Comparison of ENCODE assay signal across 24 cellular contexts in genomic region chr1:1605034-1605591, GRCh38. TPM values are rescaled to one million over a fixed set of nuclear protein-coding genes. Genes with fewer than 3 reads are reported as not detected.
DNase-seq lines count a peak whose midpoint lies in the region; ATAC-seq and TF ChIP-seq lines count a peak whose summit lies in the region.
"Had no signal": no experiment of that assay in that cellular context is flagged by ENCODE, and none has a peak within 500 bp of the region (broad histone marks: within the 10 kb centered on the region; RNA-seq: fewer than 3 reads in every experiment).

No MANE protein-coding gene starts in this region.

- H3K4me1 Mint-ChIP-seq in activated CD8-positive, alpha-beta T cell treated with anti-CD3 and anti-CD28 coated beads, Interleukin-2, amount 10 ng/mL, durations not matched to agents 7 days and 5 days (ENCODE audit: low read depth) = peaks cover 17% of the 10 kb centered on the region
- H3K4me1 Mint-ChIP-seq in activated CD8-positive, alpha-beta T cell treated with anti-CD3 and anti-CD28 coated beads for 36 hours (ENCODE audit: low read depth) = peaks cover 13% of the 10 kb centered on the region
- peaks cover 14% of the 10 kb centered on the region for H3K4me1 Mint-ChIP-seq in CD8-positive, alpha-beta T cell (ENCODE audit: low read depth)
- peaks cover 9% of the 10 kb centered on the region for H3K4me1 Mint-ChIP-seq in T-helper 2 cell treated with Interferon-gamma antibody and Interleukin-4, amounts not matched to agents 5 μg/mL and 100 μg/mL, for 36 hours (ENCODE audit: low read depth)

- no peaks in the 10 kb centered on the region for H3K36me3 Mint-ChIP-seq in activated CD8-positive, alpha-beta T cell treated with anti-CD3 and anti-CD28 coated beads, Interleukin-2, amount 10 ng/mL, durations not matched to agents 7 days and 5 days (ENCODE audit: low read depth)
- no peaks in the 10 kb centered on the region for H3K36me3 Mint-ChIP-seq in activated CD8-positive, alpha-beta T cell treated with anti-CD3 and anti-CD28 coated beads for 36 hours (ENCODE audit: low read depth)
- no peaks in the 10 kb centered on the region for H3K36me3 Mint-ChIP-seq in CD8-positive, alpha-beta T cell
- H3K36me3 Mint-ChIP-seq in T-helper 2 cell treated with Interferon-gamma antibody and Interleukin-4, amounts not matched to agents 5 μg/mL and 100 μg/mL, for 36 hours (ENCODE audit: low read depth) = no peaks in the 10 kb centered on the region
- H3K36me3 Mint-ChIP-seq: naive B cell had no signal

- CTCF ChIA-PET in activated CD8-positive, alpha-beta T cell treated with anti-CD3 and anti-CD28 coated beads, Interleukin-2, amount 10 ng/mL, durations not matched to agents 7 days and 5 days (lab: Charles Lee) = no interaction called here
- CTCF ChIA-PET in activated CD8-positive, alpha-beta T cell treated with anti-CD3 and anti-CD28 coated beads for 36 hours (lab: Charles Lee) = no interaction called here
- CTCF ChIA-PET in CD8-positive, alpha-beta T cell (lab: Charles Lee) = no interaction called here

- DNase-seq in activated CD8-positive, alpha-beta T cell treated with anti-CD3 and anti-CD28 coated beads, Interleukin-2, amount 10 ng/mL, durations not matched to agents 7 days and 5 days = no peak
- DNase-seq in activated CD8-positive, alpha-beta T cell treated with anti-CD3 and anti-CD28 coated beads for 36 hours = no peak
- DNase-seq in CD8-positive, alpha-beta T cell = peak in 1 of 7 experiments; percentile 18
- no peak for DNase-seq in T-helper 2 cell treated with Interferon-gamma antibody and Interleukin-4, amounts not matched to agents 5 μg/mL and 100 μg/mL, for 36 hours (ENCODE audit: low spot score)
- DNase-seq in NCI-H187 (lab: John Stamatoyannopoulos, UW) (no peak), NCI-H2196 treated with DMSO at 0.1 percent for 48 hours (lab: John Stamatoyannopoulos, UW; ENCODE audit: unreplicated experiment) (no peak)
- DNase-seq: activated gamma-delta T cell treated with Interleukin-2 at 50 U/mL for 16 hours; effector CD4-positive, alpha-beta T cell; esophagus squamous epithelium; KG1; kidney glomerular epithelial cell; naive B cell; NCI-H1048; NCI-H2029; NCI-H510A treated with DMSO at 0.1 percent for 48 hours; RPMI8226; sigmoid colon; T1000; testis had no signal

- H3K27ac ChIP-seq in CD8-positive, alpha-beta T cell (ENCODE audit: low read depth, low read length) = no peak overlapping the region
- H3K27ac ChIP-seq in neutrophil = peak overlapping the region; percentile 8
- H3K27ac ChIP-seq: ascending aorta, esophagus squamous epithelium, parathyroid adenoma, sigmoid colon, testis had no signal

- H3K27me3 Mint-ChIP-seq in activated CD8-positive, alpha-beta T cell treated with anti-CD3 and anti-CD28 coated beads, Interleukin-2, amount 10 ng/mL, durations not matched to agents 7 days and 5 days (ENCODE audit: low read depth) = no peaks in the 10 kb centered on the region
- H3K27me3 Mint-ChIP-seq in activated CD8-positive, alpha-beta T cell treated with anti-CD3 and anti-CD28 coated beads for 36 hours = no peaks in the 10 kb centered on the region
- no peaks in the 10 kb centered on the region for H3K27me3 Mint-ChIP-seq in CD8-positive, alpha-beta T cell (ENCODE audit: low read depth)
- no peaks in the 10 kb centered on the region for H3K27me3 Mint-ChIP-seq in T-helper 2 cell treated with Interferon-gamma antibody and Interleukin-4, amounts not matched to agents 5 μg/mL and 100 μg/mL, for 36 hours (ENCODE audit: low read depth)
- H3K27me3 Mint-ChIP-seq: central memory CD8-positive, alpha-beta T cell had no signal

- POLR2A ChIA-PET in activated CD8-positive, alpha-beta T cell treated with anti-CD3 and anti-CD28 coated beads, Interleukin-2, amount 10 ng/mL, durations not matched to agents 7 days and 5 days (lab: Charles Lee) = interaction anchor here (1.0 kb wide), 1 partner anchor 10 kb away, joined by 3 read pairs; the partner anchor contains the start of gene MIB2
- POLR2A ChIA-PET in activated CD8-positive, alpha-beta T cell treated with anti-CD3 and anti-CD28 coated beads for 36 hours (lab: Charles Lee) = interaction anchor here (1.8 kb wide), 1 partner anchor 24 kb away, joined by 4 read pairs; no protein-coding TSS in a partner anchor
- POLR2A ChIA-PET in CD8-positive, alpha-beta T cell (lab: Charles Lee) = interaction anchor here (3.0 kb wide), 1 partner anchor 10 kb away, joined by 14 read pairs; the partner anchor contains the start of gene MIB2

- H3K9me3 ChIP-seq in CD8-positive, alpha-beta T cell (ENCODE audit: low read length) = no peaks in the 10 kb centered on the region
- H3K9me3 ChIP-seq in neutrophil = no peaks in the 10 kb centered on the region
- H3K9me3 ChIP-seq: ascending aorta, esophagus squamous epithelium, sigmoid colon, testis had no signal

- intact Hi-C loops in activated CD8-positive, alpha-beta T cell treated with anti-CD3 and anti-CD28 coated beads for 36 hours (cut with micrococcal nuclease) = no loop called here
- intact Hi-C loops in CD8-positive, alpha-beta T cell (cut with DNase I, micrococcal nuclease) = no loop called here

- no peaks in the 10 kb centered on the region for H3K9me3 Mint-ChIP-seq in activated CD8-positive, alpha-beta T cell treated with anti-CD3 and anti-CD28 coated beads, Interleukin-2, amount 10 ng/mL, durations not matched to agents 7 days and 5 days (ENCODE audit: insufficient read depth)
- H3K9me3 Mint-ChIP-seq in activated CD8-positive, alpha-beta T cell treated with anti-CD3 and anti-CD28 coated beads for 36 hours = no peaks in the 10 kb centered on the region
- H3K9me3 Mint-ChIP-seq in CD8-positive, alpha-beta T cell = no peaks in the 10 kb centered on the region
- no peaks in the 10 kb centered on the region for H3K9me3 Mint-ChIP-seq in T-helper 2 cell treated with Interferon-gamma antibody and Interleukin-4, amounts not matched to agents 5 μg/mL and 100 μg/mL, for 36 hours
- H3K9me3 Mint-ChIP-seq: central memory CD8-positive, alpha-beta T cell; naive B cell had no signal

- no peaks in the 10 kb centered on the region for H3K36me3 ChIP-seq in CD8-positive, alpha-beta T cell (ENCODE audit: insufficient read depth, low read length)
- H3K36me3 ChIP-seq in neutrophil = no peaks in the 10 kb centered on the region
- H3K36me3 ChIP-seq: ascending aorta, esophagus squamous epithelium, sigmoid colon had no signal

- no peak for TF ChIP-seq CTCF in activated CD8-positive, alpha-beta T cell treated with anti-CD3 and anti-CD28 coated beads for 36 hours (IDR thresholded peaks at IDR 0.05)
- TF ChIP-seq CTCF in CD8-positive, alpha-beta T cell (IDR thresholded peaks at IDR 0.05) = no peak
- TF ChIP-seq CTCF in neutrophil (IDR thresholded peaks at IDR 0.05) = no peak

- no peak for ATAC-seq in activated CD8-positive, alpha-beta T cell treated with anti-CD3 and anti-CD28 coated beads, Interleukin-2, amount 10 ng/mL, durations not matched to agents 7 days and 5 days
- no peak for ATAC-seq in activated CD8-positive, alpha-beta T cell treated with anti-CD3 and anti-CD28 coated beads for 36 hours
- no peak for ATAC-seq in CD8-positive, alpha-beta T cell
- ATAC-seq in SK-N-SH treated with all-trans-retinoic acid at 6 μM for 48 hours = no peak

- H3K4me3 ChIP-seq in CD8-positive, alpha-beta T cell (ENCODE audit: low read depth, low read length) = no peak overlapping the region
- H3K4me3 ChIP-seq in neutrophil (ENCODE audit: low read depth in 1 of 2, low read length in 1 of 2) = no peak overlapping the region
- H3K4me3 ChIP-seq: ascending aorta, esophagus squamous epithelium, sigmoid colon, testis had no signal

- H3K4me3 Mint-ChIP-seq in activated CD8-positive, alpha-beta T cell treated with anti-CD3 and anti-CD28 coated beads, Interleukin-2, amount 10 ng/mL, durations not matched to agents 7 days and 5 days = no peak overlapping the region
- no peak overlapping the region for H3K4me3 Mint-ChIP-seq in activated CD8-positive, alpha-beta T cell treated with anti-CD3 and anti-CD28 coated beads for 36 hours
- no peak overlapping the region for H3K4me3 Mint-ChIP-seq in CD8-positive, alpha-beta T cell
- no peak overlapping the region for H3K4me3 Mint-ChIP-seq in T-helper 2 cell treated with Interferon-gamma antibody and Interleukin-4, amounts not matched to agents 5 μg/mL and 100 μg/mL, for 36 hours
- H3K4me3 Mint-ChIP-seq: central memory CD8-positive, alpha-beta T cell had no signal

- peak overlapping the region; percentile 34 for H3K27ac Mint-ChIP-seq in activated CD8-positive, alpha-beta T cell treated with anti-CD3 and anti-CD28 coated beads, Interleukin-2, amount 10 ng/mL, durations not matched to agents 7 days and 5 days
- H3K27ac Mint-ChIP-seq in activated CD8-positive, alpha-beta T cell treated with anti-CD3 and anti-CD28 coated beads for 36 hours = no peak overlapping the region
- peak overlapping the region; percentile 49 for H3K27ac Mint-ChIP-seq in CD8-positive, alpha-beta T cell
- H3K27ac Mint-ChIP-seq in T-helper 2 cell treated with Interferon-gamma antibody and Interleukin-4, amounts not matched to agents 5 μg/mL and 100 μg/mL, for 36 hours = peak overlapping the region; percentile 65

- no peaks in the 10 kb centered on the region for H3K27me3 ChIP-seq in CD8-positive, alpha-beta T cell (ENCODE audit: insufficient read depth, low read length)
- H3K27me3 ChIP-seq in neutrophil = peaks cover 7% of the 10 kb centered on the region
- H3K27me3 ChIP-seq: testis had no signal

- peaks cover 18% of the 10 kb centered on the region for H3K4me1 ChIP-seq in CD8-positive, alpha-beta T cell (ENCODE audit: insufficient read depth, low read length)
- peaks cover 46 to 47% of the 10 kb centered on the region in 2 experiments for H3K4me1 ChIP-seq in neutrophil (ENCODE audit: control insufficient read depth in 1 of 2, insufficient read depth in 1 of 2, low read depth in 1 of 2, low read length in 1 of 2)
- H3K4me1 ChIP-seq: parathyroid adenoma had no signal

RNA-seq across cellular contexts. Expression of gene FNDC10, which starts 5.2 kb away (rescaled TPM):
- 1 to 10 TPM; 7.5 to 9.3 TPM for total RNA-seq in activated CD8-positive, alpha-beta T cell treated with anti-CD3 and anti-CD28 coated beads, Interleukin-2, amount 10 ng/mL, durations not matched to agents 7 days and 5 days
- total RNA-seq in activated CD8-positive, alpha-beta T cell treated with anti-CD3 and anti-CD28 coated beads for 36 hours = 1 to 10 TPM; 2.8 to 3.6 TPM
- 1 to 10 TPM; 1.1 to 1.6 TPM for total RNA-seq in CD8-positive, alpha-beta T cell

RNA-seq across cellular contexts. Expression of gene MIB2, which starts 10.2 kb away (rescaled TPM):
- 10 to 100 TPM; 49.3 to 50.7 TPM for total RNA-seq in activated CD8-positive, alpha-beta T cell treated with anti-CD3 and anti-CD28 coated beads, Interleukin-2, amount 10 ng/mL, durations not matched to agents 7 days and 5 days
- 10 to 100 TPM; 40.1 to 41.3 TPM for total RNA-seq in activated CD8-positive, alpha-beta T cell treated with anti-CD3 and anti-CD28 coated beads for 36 hours
- total RNA-seq in CD8-positive, alpha-beta T cell = 10 to 100 TPM; 57.0 to 57.3 TPM

RNA-seq across cellular contexts. Expression of gene MMP23B, which starts 26.9 kb away (rescaled TPM):
- 1 to 10 TPM; 1.7 to 2.0 TPM for total RNA-seq in activated CD8-positive, alpha-beta T cell treated with anti-CD3 and anti-CD28 coated beads, Interleukin-2, amount 10 ng/mL, durations not matched to agents 7 days and 5 days
- 1 to 10 TPM; 3.3 to 4.0 TPM for total RNA-seq in activated CD8-positive, alpha-beta T cell treated with anti-CD3 and anti-CD28 coated beads for 36 hours
- total RNA-seq in CD8-positive, alpha-beta T cell = 10 to 100 TPM; 11.9 to 12.3 TPM

RNA-seq across cellular contexts. Expression of gene SSU72, which starts 30.4 kb away (rescaled TPM):
- 100 to 1,000 TPM; 123 to 129 TPM for total RNA-seq in activated CD8-positive, alpha-beta T cell treated with anti-CD3 and anti-CD28 coated beads, Interleukin-2, amount 10 ng/mL, durations not matched to agents 7 days and 5 days
- 100 to 1,000 TPM; 111 to 113 TPM for total RNA-seq in activated CD8-positive, alpha-beta T cell treated with anti-CD3 and anti-CD28 coated beads for 36 hours
- 10 to 100 TPM; 86.8 to 87.9 TPM for total RNA-seq in CD8-positive, alpha-beta T cell

RNA-seq across cellular contexts. Expression of gene CDK11B, which starts 53.7 kb away (rescaled TPM):
- total RNA-seq in activated CD8-positive, alpha-beta T cell treated with anti-CD3 and anti-CD28 coated beads, Interleukin-2, amount 10 ng/mL, durations not matched to agents 7 days and 5 days = 10 to 100 TPM; 35.4 to 39.5 TPM
- 10 to 100 TPM; 29.4 to 32.0 TPM for total RNA-seq in activated CD8-positive, alpha-beta T cell treated with anti-CD3 and anti-CD28 coated beads for 36 hours
- total RNA-seq in CD8-positive, alpha-beta T cell = 10 to 100 TPM; 64.0 to 64.7 TPM
